Comparison of ENCODE assay signal across 13 cellular contexts in genomic region chr14:100634026-100634425, GRCh38.
"Had no signal": no experiment of that assay in that cellular context is flagged by ENCODE, and none has a peak within 500 bp of the region (broad histone marks: within the 10 kb centered on the region; RNA-seq: fewer than 3 reads in every experiment).

No MANE protein-coding gene starts in this region.

- H3K4me1 ChIP-seq: heart right ventricle, neural progenitor cell, sigmoid colon, testis, vagina had no signal

- H3K27me3 ChIP-seq: neural progenitor cell, testis, vagina had no signal

- H3K36me3 ChIP-seq: heart right ventricle, neural progenitor cell, sigmoid colon, vagina had no signal

- H3K9ac ChIP-seq: neural progenitor cell had no signal

- H3K27ac ChIP-seq: heart right ventricle, neural progenitor cell, sigmoid colon, testis, vagina had no signal

- H3K4me3 ChIP-seq: heart right ventricle, lung, neural progenitor cell, sigmoid colon, testis, vagina had no signal

- DNase-seq: activated T-cell treated with anti-CD3 and anti-CD28 coated beads, Interleukin-2, amount 50 U/mL, for 1 hour; foreskin fibroblast; heart right ventricle; kidney; naive thymus-derived CD8-positive, alpha-beta T cell; retina; sigmoid colon; stimulated activated CD4-positive, alpha-beta T cell treated with anti-CD3 and anti-CD28 coated beads, Interleukin-4, amount 100 ng/mL, for 1 hour; stimulated activated naive CD4-positive, alpha-beta T cell; testis had no signal

- H3K4me2 ChIP-seq: neural progenitor cell had no signal

- H2AFZ ChIP-seq: neural progenitor cell had no signal

- H3K9me3 ChIP-seq: heart right ventricle, sigmoid colon, testis, vagina had no signal
